1 cellular context compared by ENCODE assay signal in genomic region chr1:99745061-99745460, GRCh38.
TF ChIP-seq lines count a peak whose summit lies in the region.

No MANE protein-coding gene starts in this region.

TF ChIP-seq in K562, 482 proteins besides CTCF, POLR2A, EP300 and RAD21 (continued from another document):
- TF ChIP-seq HINFP (tag; conservative IDR thresholded peaks at IDR 0.05; ENCODE audit: low read depth): no peak
